ENCODE assay signal across 7 cellular contexts in genomic region chr10:46779571-46779970, GRCh38.
DNase-seq lines count a peak whose midpoint lies in the region.
"Not testable (repeated sequence)": the region's sequence is repeated elsewhere in the genome, so short reads cannot be mapped to it uniquely, and the experiment has no call there.

No MANE protein-coding gene starts in this region.

- H3K4me1 ChIP-seq in skeletal muscle satellite cell (ENCODE audit: control insufficient read depth, insufficient read depth, low read length): peaks cover 18% of the 10 kb centered on the region

- not testable (repeated sequence) for H3K36me3 ChIP-seq in skeletal muscle satellite cell (ENCODE audit: insufficient read depth, low read length)

- H3K9ac ChIP-seq in skeletal muscle satellite cell (ENCODE audit: low read depth, low read length): not testable (repeated sequence)

- H3K4me3 ChIP-seq in skeletal muscle satellite cell (ENCODE audit: low read length): not testable (repeated sequence)

- H3K4me2 ChIP-seq in skeletal muscle satellite cell (ENCODE audit: low read length): peak overlapping the region; percentile 41

- H3K27me3 ChIP-seq in skeletal muscle satellite cell (ENCODE audit: control insufficient read depth, insufficient read depth, low read length): not testable (repeated sequence)

- not testable (repeated sequence) for H3K9me3 ChIP-seq in skeletal muscle satellite cell (replicated peaks; ENCODE audit: low read length)

- peak; percentile 17 for DNase-seq in GM04504 (ENCODE audit: low read depth)
- DNase-seq in NOMO-1 (lab: John Stamatoyannopoulos, UW; ENCODE audit: unreplicated experiment in 2 of 2): peak; percentile 5 to 9
- peak; percentile 78 for DNase-seq in astrocyte of the hippocampus (ENCODE audit: low read depth, low spot score)
- DNase-seq in fibroblast of gingiva (ENCODE audit: low read depth): peak; percentile 79
- peak; percentile 10 for DNase-seq in iris pigment epithelial cell (ENCODE audit: low read depth)
- DNase-seq in myocyte (ENCODE audit: low read depth): peak; percentile 32

Comparison
In these comparisons a context has a peak if more than half of its experiments do, and no peak if none do; other contexts are left out.
1. DNase-seq: peak in every context shown above with its lines; median percentile 79 in fibroblast of gingiva; 78 in astrocyte of the hippocampus; 32 in myocyte; 17 in GM04504; 10 in iris pigment epithelial cell; 7 in NOMO-1.